18 cellular contexts compared by ENCODE assay signal in genomic region chr10:78442836-78443550, GRCh38.
DNase-seq lines count a peak whose midpoint lies in the region; ATAC-seq and TF ChIP-seq lines count a peak whose summit lies in the region.
"Had no signal": no experiment of that assay in that cellular context is flagged by ENCODE, and none has a peak within 500 bp of the region (broad histone marks: within the 10 kb centered on the region; RNA-seq: fewer than 3 reads in every experiment).

No MANE protein-coding gene starts in this region.

- intact Hi-C loops in sciatic nerve (cut with DNase I), result no loop called here

- H3K4me2 ChIP-seq in hepatocyte, result no peak overlapping the region

- H3K4me1 ChIP-seq in BE2C (no peaks in the 10 kb centered on the region), hepatocyte (ENCODE audit: insufficient read depth) (peaks cover 18% of the 10 kb centered on the region)

- H3K9me2 ChIP-seq in hepatocyte (replicated peaks; ENCODE audit: insufficient read depth), result no peaks in the 10 kb centered on the region

- H4K20me1 ChIP-seq in hepatocyte (ENCODE audit: insufficient read depth, poor library complexity, severe bottlenecking), result no peaks in the 10 kb centered on the region

- no peak overlapping the region for H3K4me3 ChIP-seq in BE2C (ENCODE audit: low read depth, low read length)
- H3K4me3 ChIP-seq in HFF-Myc (replicated peaks; ENCODE audit: low read depth, low read length), result no peak overlapping the region
- H3K4me3 ChIP-seq in hepatocyte, result no peak overlapping the region
- H3K4me3 ChIP-seq: SJSA1 had no signal

- H3K27me3 ChIP-seq in BE2C, result no peaks in the 10 kb centered on the region
- H3K27me3 ChIP-seq in hepatocyte, result no peaks in the 10 kb centered on the region
- H3K27me3 ChIP-seq: SJSA1 had no signal

- ATAC-seq in sciatic nerve, result peak; percentile 25

- H3K36me3 ChIP-seq in BE2C (no peaks in the 10 kb centered on the region), hepatocyte (replicated peaks; ENCODE audit: insufficient read depth, low read depth) (no peaks in the 10 kb centered on the region)
- H3K36me3 ChIP-seq: SJSA1 had no signal

- TF ChIP-seq CTCF in BE2C (IDR thresholded peaks at IDR 0.05; ENCODE audit: low read depth, low read length) (no peak), HFF-Myc (IDR thresholded peaks at IDR 0.05; ENCODE audit: low read depth, low read length, missing control alignments) (no peak), hepatocyte (IDR thresholded peaks at IDR 0.05; ENCODE audit: poor library complexity) (no peak)

- peak; percentile 48 for DNase-seq in BE2C
- peak; percentile 47 for DNase-seq in HFF-Myc (ENCODE audit: extremely low read depth, low read depth)
- DNase-seq in hepatocyte (ENCODE audit: low spot score), result peak; percentile 48
- DNase-seq in sciatic nerve (ENCODE audit: low spot score), result peak; percentile 53
- no peak for DNase-seq in NCI-H69 (lab: John Stamatoyannopoulos, UW)
- DNase-seq in RPMI8226, result no peak
- DNase-seq in NCI-H2171 (lab: John Stamatoyannopoulos, UW), result no peak
- DNase-seq: AML-193; CD4-positive, alpha-beta memory T cell; DMS 273 treated with DMSO at 0.1 percent for 48 hours; GOT3; NCI-H1436; NCI-H2081; NCI-H2227 treated with DMSO at 0.1 percent for 48 hours; NCI-H526 treated with DMSO at 0.1 percent for 48 hours; NK-92 treated with Interleukin-12 subunit alpha and Interleukin-12 subunit beta, amount 100 ng/mL, for 24 hours; OCI-M1 had no signal

- WGBS in hepatocyte (ENCODE audit: low lambda C conversion rate, missing lambda C conversion rate), result 79% methylated on average over 13 of the region's 13 CpGs

- H3K9me3 ChIP-seq in BE2C (no peaks in the 10 kb centered on the region), hepatocyte (ENCODE audit: low read depth) (no peaks in the 10 kb centered on the region)
- H3K9me3 ChIP-seq: SJSA1 had no signal

- no peaks in the 10 kb centered on the region for H3K79me2 ChIP-seq in hepatocyte

- H2AFZ ChIP-seq in hepatocyte, result no peak overlapping the region

- peak overlapping the region; percentile 37 for H3K27ac ChIP-seq in hepatocyte
- H3K27ac ChIP-seq: SJSA1 had no signal

Comparison
In these comparisons a context has a peak if more than half of its experiments do, and no peak if none do; other contexts are left out.
1. DNase-seq: peak in BE2C (single experiment), HFF-Myc (single experiment), hepatocyte (single experiment) and sciatic nerve (single experiment); none in NCI-H69 (single experiment), RPMI8226 (single experiment) and NCI-H2171 (single experiment).